ENCODE assay signal across 8 cellular contexts in the genomic region with DNA sequence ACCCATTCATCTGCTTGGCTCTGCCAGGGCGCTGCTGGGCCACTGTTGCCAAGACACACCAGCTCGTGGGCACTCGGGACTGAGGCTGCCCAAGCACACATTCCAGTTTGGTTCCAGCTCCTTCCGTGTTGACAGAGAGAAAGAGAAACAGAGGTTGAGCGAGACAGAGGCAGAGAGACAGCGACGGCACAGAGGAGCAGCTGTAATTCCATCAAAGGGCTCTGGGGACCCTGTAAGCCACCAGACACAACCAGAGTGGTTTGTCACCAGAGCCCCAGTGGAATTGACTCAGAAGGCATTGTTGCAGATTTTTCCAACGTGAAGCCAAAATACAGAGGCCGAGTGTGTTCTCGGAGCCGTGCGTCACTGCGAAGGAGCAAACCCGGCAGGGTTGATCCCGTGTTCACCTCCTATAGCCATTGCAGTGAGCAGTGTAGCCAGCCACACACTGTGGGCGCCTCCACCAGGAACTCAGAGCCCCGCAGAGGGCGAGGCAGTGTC. TPM values are rescaled to one million over a fixed set of nuclear protein-coding genes. Genes with fewer than 3 reads are reported as not detected.
A peak's percentile ranks its signal among the peaks of the same experiment; 100 is the strongest.
DNase-seq lines count a peak whose midpoint lies in the region; ATAC-seq and TF ChIP-seq lines count a peak whose summit lies in the region.

No MANE protein-coding gene starts in this region.

- H4K20me1 ChIP-seq in OCI-LY3 (ENCODE audit: insufficient read depth, low read length): no peaks in the 10 kb centered on the region

- no peaks in the 10 kb centered on the region for H3K9me3 ChIP-seq in OCI-LY3 (ENCODE audit: insufficient read depth, low read length)

- H3K4me1 ChIP-seq in OCI-LY3 (ENCODE audit: low read length) (no peaks in the 10 kb centered on the region), foreskin keratinocyte (peaks cover 9% of the 10 kb centered on the region)

- H3K36me3 ChIP-seq in OCI-LY3 (replicated peaks; ENCODE audit: low read depth, low read length): no peaks in the 10 kb centered on the region

- peak; percentile 53 for TF ChIP-seq CTCF in GM12864 (IDR thresholded peaks at IDR 0.05; ENCODE audit: low read depth, low read length, missing control alignments)
- TF ChIP-seq CTCF in OCI-LY3 (IDR thresholded peaks at IDR 0.05; ENCODE audit: low read depth, low read length): no peak
- TF ChIP-seq CTCF in foreskin keratinocyte (conservative IDR thresholded peaks at IDR 0.05): no peak

- H2AFZ ChIP-seq in OCI-LY3 (ENCODE audit: low read depth, low read length): 0 out of 2 replicates have a peak overlapping the region, but pooled peaks have one; percentile 13

- H3K27ac ChIP-seq in OCI-LY3 (ENCODE audit: low read length): no peak overlapping the region
- peak overlapping the region; percentile 18 for H3K27ac ChIP-seq in foreskin keratinocyte

- H3K4me3 ChIP-seq in GM12864 (ENCODE audit: low read depth, low read length) (no peak overlapping the region), OCI-LY3 (ENCODE audit: low read length) (no peak overlapping the region)

- no peak for ATAC-seq in foreskin keratinocyte

- DNase-seq in GM12864 (ENCODE audit: low read depth) (no peak), foreskin keratinocyte (no peak), retina (peak; percentile 58), HuH-7 (ENCODE audit: low spot score) (no peak), dermis blood vessel endothelial cell (no peak), SIG-M5 treated with dmso at 0.1 percent for 504 hours (lab: John Stamatoyannopoulos, UW; ENCODE audit: unreplicated experiment) (no peak)
- DNase-seq in activated effector memory CD4-positive, alpha-beta T cell treated with anti-CD3 and anti-CD28 coated beads, Interleukin-2, amount 50 U/mL, for 16 hours: no peak

- H3K9ac ChIP-seq in OCI-LY3 (ENCODE audit: low read length): no peak overlapping the region

- H3K27me3 ChIP-seq in OCI-LY3 (ENCODE audit: low read depth, low read length) (no peaks in the 10 kb centered on the region), foreskin keratinocyte (no peaks in the 10 kb centered on the region)

- no peak overlapping the region; the same call in 1 of the 2 replicates for H3K4me2 ChIP-seq in OCI-LY3 (ENCODE audit: low read length)

- H3K79me2 ChIP-seq in OCI-LY3 (ENCODE audit: low read length): no peaks in the 10 kb centered on the region

RNA-seq across cellular contexts. Expression of gene SYF2, which starts 33.5 kb away (rescaled TPM):
- total RNA-seq in foreskin keratinocyte: 30.8 and 32.4 TPM in 2 replicates
- 32.6 and 33.7 TPM in 2 replicates for polyA plus RNA-seq in foreskin keratinocyte
- total RNA-seq in dermis blood vessel endothelial cell: 46.1 and 56.8 TPM in 2 replicates

RNA-seq across cellular contexts. Expression of gene RSRP1, which starts 48.5 kb away (rescaled TPM):
- 31.4 and 32.8 TPM in 2 replicates for total RNA-seq in foreskin keratinocyte
- 23.8 TPM in 2 replicates for polyA plus RNA-seq in foreskin keratinocyte
- total RNA-seq in dermis blood vessel endothelial cell: 111 and 342 TPM in 2 replicates
